ENCODE assay signal across 30 cellular contexts in the genomic region with DNA sequence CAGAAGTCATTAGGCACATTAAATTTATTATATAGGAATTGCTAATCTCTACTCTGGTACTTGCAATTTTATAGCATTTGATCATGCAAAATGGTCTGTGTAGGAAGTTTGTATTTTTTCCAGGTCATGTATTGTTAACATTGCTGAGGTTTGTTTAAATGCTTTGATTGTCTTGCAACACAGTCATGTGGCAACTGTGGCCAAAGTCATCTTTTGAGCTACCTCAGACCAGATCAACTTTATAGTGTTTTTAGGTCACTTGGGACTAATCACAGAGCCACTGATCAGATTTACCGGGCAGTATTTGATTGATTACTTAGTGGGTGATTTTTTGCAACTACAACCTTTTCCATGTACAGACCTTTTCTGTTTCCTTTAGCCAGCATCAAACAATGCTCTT. TPM values are rescaled to one million over a fixed set of nuclear protein-coding genes. Genes with fewer than 3 reads are reported as not detected.
"Had no signal": no experiment of that assay in that cellular context is flagged by ENCODE, and none has a peak within 500 bp of the region (broad histone marks: within the 10 kb centered on the region; RNA-seq: fewer than 3 reads in every experiment).

No MANE protein-coding gene starts in this region.

- DNase-seq: activated CD4-positive, alpha-beta T cell treated with anti-CD3 and anti-CD28 coated beads for 48 hours; activated CD4-positive, alpha-beta T cell treated with anti-CD3 and anti-CD28 coated beads, Interleukin-2, amount 50 U/mL, for 48 hours; activated CD4-positive, CD25-positive, alpha-beta regulatory T cell treated with anti-CD3 and anti-CD28 coated beads, Interleukin-2, amount 50 U/mL, for 72 hours; activated CD8-positive, alpha-beta memory T cell treated with anti-CD3 and anti-CD28 coated beads, Interleukin-2, amount 10 ng/mL, durations not matched to agents 7 days and 5 days; activated effector memory CD4-positive, alpha-beta T cell treated with Interleukin-2 at 50 U/mL for 16 hours; activated naive CD4-positive, alpha-beta T cell; activated T-cell treated with anti-CD3 and anti-CD28 coated beads, Interleukin-2, amount 50 U/mL, for 24 hours; amygdala; KG1; NCI-H1092; NCI-H1417; NCI-H1930; NCI-H345; NCI-H510A; NCI-H526 treated with DMSO at 0.1 percent for 48 hours; NCI-H82; NK-92 treated with Interleukin-12 subunit alpha and Interleukin-12 subunit beta, amount 100 ng/mL, for 24 hours; OCI-M1; SIG-M5; T-helper 17 cell; T-helper 9 cell had no signal

- H3K27ac Mint-ChIP-seq: activated CD8-positive, alpha-beta memory T cell treated with anti-CD3 and anti-CD28 coated beads, Interleukin-2, amount 10 ng/mL, durations not matched to agents 7 days and 5 days; activated naive CD4-positive, alpha-beta T cell treated with anti-CD3 and anti-CD28 coated beads, Interleukin-2, amount 50 U/mL, for 24 hours; activated T-cell treated with anti-CD3 and anti-CD28 coated beads, Interleukin-2, amount 50 U/mL, for 24 hours; activated T-helper 1 cell treated with anti-CD3 and anti-CD28 coated beads, Interleukin-12 subunit alpha, Interleukin-12 subunit beta, Interleukin-2, Interleukin-4 antibody, amounts not matched to agents 30 ng/mL and 10 ng/mL and 1 ng/mL, durations not matched to agents 14 hours and 24 hours and 36 hours; brain; IgD-negative memory B cell; T-helper 17 cell; WTC11 had no signal

- ATAC-seq: activated CD8-positive, alpha-beta memory T cell treated with anti-CD3 and anti-CD28 coated beads, Interleukin-2, amount 10 ng/mL, durations not matched to agents 7 days and 5 days; T-helper 17 cell; WTC11 had no signal

- H3K4me1 Mint-ChIP-seq: activated CD8-positive, alpha-beta memory T cell treated with anti-CD3 and anti-CD28 coated beads, Interleukin-2, amount 10 ng/mL, durations not matched to agents 7 days and 5 days; activated naive CD4-positive, alpha-beta T cell treated with anti-CD3 and anti-CD28 coated beads, Interleukin-2, amount 50 U/mL, for 24 hours; brain; IgD-negative memory B cell; T-helper 17 cell had no signal

- H3K36me3 Mint-ChIP-seq: activated CD8-positive, alpha-beta memory T cell treated with anti-CD3 and anti-CD28 coated beads, Interleukin-2, amount 10 ng/mL, durations not matched to agents 7 days and 5 days; activated naive CD4-positive, alpha-beta T cell treated with anti-CD3 and anti-CD28 coated beads, Interleukin-2, amount 50 U/mL, for 24 hours; brain; IgD-negative memory B cell; WTC11 had no signal

- H3K9me3 Mint-ChIP-seq: activated naive CD4-positive, alpha-beta T cell treated with anti-CD3 and anti-CD28 coated beads, Interleukin-2, amount 50 U/mL, for 24 hours; activated T-cell treated with anti-CD3 and anti-CD28 coated beads, Interleukin-2, amount 50 U/mL, for 24 hours; activated T-helper 1 cell treated with anti-CD3 and anti-CD28 coated beads, Interleukin-12 subunit alpha, Interleukin-12 subunit beta, Interleukin-2, Interleukin-4 antibody, amounts not matched to agents 30 ng/mL and 10 ng/mL and 1 ng/mL, durations not matched to agents 14 hours and 24 hours and 36 hours; brain; IgD-negative memory B cell; WTC11 had no signal

- H3K4me3 Mint-ChIP-seq: activated CD8-positive, alpha-beta memory T cell treated with anti-CD3 and anti-CD28 coated beads, Interleukin-2, amount 10 ng/mL, durations not matched to agents 7 days and 5 days; activated naive CD4-positive, alpha-beta T cell treated with anti-CD3 and anti-CD28 coated beads, Interleukin-2, amount 50 U/mL, for 24 hours; activated T-cell treated with anti-CD3 and anti-CD28 coated beads, Interleukin-2, amount 50 U/mL, for 24 hours; activated T-helper 1 cell treated with anti-CD3 and anti-CD28 coated beads, Interleukin-12 subunit alpha, Interleukin-12 subunit beta, Interleukin-2, Interleukin-4 antibody, amounts not matched to agents 30 ng/mL and 10 ng/mL and 1 ng/mL, durations not matched to agents 14 hours and 24 hours and 36 hours; brain; IgD-negative memory B cell; T-helper 17 cell; WTC11 had no signal

RNA-seq across cellular contexts. Expression of a gene that starts 3.7 kb away (rescaled TPM):
- total RNA-seq: activated CD8-positive, alpha-beta memory T cell treated with anti-CD3 and anti-CD28 coated beads, Interleukin-2, amount 10 ng/mL, durations not matched to agents 7 days and 5 days; activated T-helper 1 cell treated with anti-CD3 and anti-CD28 coated beads, Interleukin-12 subunit alpha, Interleukin-12 subunit beta, Interleukin-2, Interleukin-4 antibody, amounts not matched to agents 30 ng/mL and 10 ng/mL and 1 ng/mL, durations not matched to agents 14 hours and 24 hours and 36 hours; astrocyte; cardiac septum; LHCN-M2; M059J; T-helper 17 cell had no signal
- polyA plus RNA-seq: IgD-negative memory B cell had no signal
